ENCODE assay signal across 9 cellular contexts in genomic region chr1:224851850-224852261, GRCh38.
DNase-seq lines count a peak whose midpoint lies in the region; ATAC-seq and TF ChIP-seq lines count a peak whose summit lies in the region.
"Had no signal": no experiment of that assay in that cellular context is flagged by ENCODE, and none has a peak within 500 bp of the region (broad histone marks: within the 10 kb centered on the region; RNA-seq: fewer than 3 reads in every experiment).

No MANE protein-coding gene starts in this region.

- no peaks in the 10 kb centered on the region for H3K36me3 ChIP-seq in lower lobe of right lung
- no peaks in the 10 kb centered on the region for H3K36me3 ChIP-seq in brain microvascular endothelial cell (replicated peaks)
- H3K36me3 ChIP-seq: cardiac muscle cell had no signal

- TF ChIP-seq CTCF in lower lobe of right lung (IDR thresholded peaks at IDR 0.05) (no peak), brain microvascular endothelial cell (IDR thresholded peaks at IDR 0.05; ENCODE audit: low read depth, low read length, missing control alignments) (no peak)

- no peaks in the 10 kb centered on the region for H3K4me1 ChIP-seq in lower lobe of right lung

- ATAC-seq in GM21717 (IDR thresholded peaks at IDR 0.05; ENCODE audit: unreplicated experiment) (peak; percentile 13), lower lobe of right lung (peak; percentile 27 to 48)

- DNase-seq in DMS53 (lab: John Stamatoyannopoulos, UW) (peak; percentile 30), DMS53 treated with DMSO at 0.1 percent for 48 hours (lab: John Stamatoyannopoulos, UW; ENCODE audit: unreplicated experiment) (no peak), NCI-H748 treated with DMSO at 0.1 percent for 48 hours (lab: John Stamatoyannopoulos, UW) (peak; percentile 9), lower lobe of right lung (no peak), NCI-H524 treated with DMSO at 0.1 percent for 48 hours (lab: John Stamatoyannopoulos, UW) (no peak), NCI-H1105 (lab: John Stamatoyannopoulos, UW) (no peak), brain microvascular endothelial cell (no peak)

- H3K27ac ChIP-seq in lower lobe of right lung (no peak overlapping the region), brain microvascular endothelial cell (no peak overlapping the region)
- H3K27ac ChIP-seq: cardiac muscle cell had no signal

- no peaks in the 10 kb centered on the region for H3K9me3 ChIP-seq in lower lobe of right lung

- no peaks in the 10 kb centered on the region for H3K27me3 ChIP-seq in lower lobe of right lung (ENCODE audit: low read depth)
- H3K27me3 ChIP-seq in brain microvascular endothelial cell (replicated peaks): no peaks in the 10 kb centered on the region
- H3K27me3 ChIP-seq: cardiac muscle cell had no signal

- intact Hi-C loops in lower lobe of right lung (cut with DNase I): loop anchor here (5.0 kb wide), 2 partner anchors 210 to 340 kb away; no protein-coding TSS in a partner anchor

- H3K4me3 ChIP-seq in lower lobe of right lung (no peak overlapping the region), brain microvascular endothelial cell (ENCODE audit: low read depth, low read length) (no peak overlapping the region)
- H3K4me3 ChIP-seq: cardiac muscle cell had no signal

- in situ Hi-C loops in brain microvascular endothelial cell (cut with HindIII; ENCODE audit: low pct_ligation_motif_present, low sequenced_read_pairs): loop anchor here (25.0 kb wide), 1 partner anchor 340 kb away; no protein-coding TSS in a partner anchor

Comparison
In these comparisons a context has a peak if more than half of its experiments do, and no peak if none do; other contexts are left out.
1. DNase-seq: peak in DMS53 (single experiment) and NCI-H748 treated with DMSO at 0.1 percent for 48 hours (single experiment); none in DMS53 treated with DMSO at 0.1 percent for 48 hours (single experiment), lower lobe of right lung (single experiment), NCI-H524 treated with DMSO at 0.1 percent for 48 hours (single experiment), NCI-H1105 (single experiment) and brain microvascular endothelial cell (single experiment).